19 cellular contexts compared by ENCODE assay signal in the genomic region with DNA sequence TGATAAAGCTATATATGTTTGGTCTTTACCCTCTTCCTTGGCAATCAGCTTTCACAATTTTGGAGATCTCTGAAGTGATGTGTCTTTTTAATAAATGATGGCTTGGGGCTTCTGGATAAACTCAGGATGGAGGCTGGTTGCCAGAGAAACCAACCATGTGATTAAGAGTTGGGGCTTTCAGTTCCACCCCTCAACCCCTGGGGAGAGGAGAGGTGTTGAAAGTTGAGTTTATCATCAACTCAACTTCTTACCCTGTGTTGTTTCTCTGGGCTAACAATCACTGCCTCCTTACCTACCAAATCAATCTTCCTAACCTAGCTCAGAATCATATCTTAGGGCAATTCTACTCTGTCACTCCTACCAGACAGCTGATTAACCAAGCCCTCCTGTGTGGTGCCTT.
DNase-seq lines count a peak whose midpoint lies in the region; ATAC-seq and TF ChIP-seq lines count a peak whose summit lies in the region.
"Had no signal": no experiment of that assay in that cellular context is flagged by ENCODE, and none has a peak within 500 bp of the region (broad histone marks: within the 10 kb centered on the region; RNA-seq: fewer than 3 reads in every experiment).

No MANE protein-coding gene starts in this region.

- H3K36me3 Mint-ChIP-seq in CD14-positive monocyte, result no peaks in the 10 kb centered on the region
- H3K36me3 Mint-ChIP-seq: activated naive CD4-positive, alpha-beta T cell treated with anti-CD3 and anti-CD28 coated beads, Interleukin-2, amount 50 U/mL, for 24 hours had no signal

- peaks cover 0 to 1% (median 0%) of the 10 kb centered on the region in 3 donors for H3K27me3 Mint-ChIP-seq in CD14-positive monocyte (ENCODE audit: low read depth in 3 of 3)
- H3K27me3 Mint-ChIP-seq: activated T-cell treated with anti-CD3 and anti-CD28 coated beads, Interleukin-2, amount 50 U/mL, for 24 hours; naive thymus-derived CD4-positive, alpha-beta T cell had no signal

- intact Hi-C loops in CD14-positive monocyte (cut with micrococcal nuclease), result no loop called here

- peaks cover 0 to 9% (median 5%) of the 10 kb centered on the region in 7 donors for H3K9me3 Mint-ChIP-seq in CD14-positive monocyte

- TF ChIP-seq CTCF in CD14-positive monocyte (IDR thresholded peaks at IDR 0.05), result no peak

- ATAC-seq in GM18867 (IDR thresholded peaks at IDR 0.05; ENCODE audit: unreplicated experiment), result peak; percentile 55
- ATAC-seq in GM21447 (IDR thresholded peaks at IDR 0.05; ENCODE audit: unreplicated experiment), result peak; percentile 78
- ATAC-seq in HG03064 (IDR thresholded peaks at IDR 0.05; ENCODE audit: low read depth, unreplicated experiment), result peak; percentile 64
- peak; percentile 78 for ATAC-seq in HG03521 (IDR thresholded peaks at IDR 0.05; ENCODE audit: unreplicated experiment)
- ATAC-seq: naive thymus-derived CD4-positive, alpha-beta T cell had no signal

- H3K4me3 Mint-ChIP-seq in CD14-positive monocyte, result no peak overlapping the region
- H3K4me3 Mint-ChIP-seq: activated naive CD4-positive, alpha-beta T cell treated with anti-CD3 and anti-CD28 coated beads, Interleukin-2, amount 50 U/mL, for 24 hours; activated T-cell treated with anti-CD3 and anti-CD28 coated beads, Interleukin-2, amount 50 U/mL, for 24 hours; naive thymus-derived CD4-positive, alpha-beta T cell had no signal

- no peak overlapping the region for H3K27ac Mint-ChIP-seq in CD14-positive monocyte
- H3K27ac Mint-ChIP-seq: activated naive CD4-positive, alpha-beta T cell treated with anti-CD3 and anti-CD28 coated beads, Interleukin-2, amount 50 U/mL, for 24 hours; activated T-cell treated with anti-CD3 and anti-CD28 coated beads, Interleukin-2, amount 50 U/mL, for 24 hours had no signal

- H3K4me1 Mint-ChIP-seq in CD14-positive monocyte, result no peaks in the 10 kb centered on the region
- H3K4me1 Mint-ChIP-seq: activated naive CD4-positive, alpha-beta T cell treated with anti-CD3 and anti-CD28 coated beads, Interleukin-2, amount 50 U/mL, for 24 hours; naive thymus-derived CD4-positive, alpha-beta T cell had no signal

- DNase-seq in NCI-H1105 treated with DMSO at 0.1 percent for 48 hours (lab: John Stamatoyannopoulos, UW) (no peak), HPDE6-E6E7 (ENCODE audit: extremely low spot score) (no peak), CD14-positive monocyte (ENCODE audit: low spot score) (no peak)
- DNase-seq in stimulated activated CD4-positive, alpha-beta T cell treated with anti-CD3 and anti-CD28 coated beads, Interleukin-4, amount 100 ng/mL, for 4 hours, result no peak
- DNase-seq: activated CD4-positive, alpha-beta T cell treated with anti-CD3 and anti-CD28 coated beads, Interleukin-2, amount 50 U/mL, for 48 hours; activated T-cell treated with anti-CD3 and anti-CD28 coated beads, Interleukin-2, amount 50 U/mL, for 24 hours; colonic mucosa; GF-D8; hypothalamus; kidney; naive thymus-derived CD4-positive, alpha-beta T cell; NCI-H1694; NCI-H226; stimulated activated CD4-positive, alpha-beta T cell treated with anti-CD3 and anti-CD28 coated beads, Interleukin-2, amount 100 ng/mL, for 48 hours had no signal
